In the genomic region with DNA sequence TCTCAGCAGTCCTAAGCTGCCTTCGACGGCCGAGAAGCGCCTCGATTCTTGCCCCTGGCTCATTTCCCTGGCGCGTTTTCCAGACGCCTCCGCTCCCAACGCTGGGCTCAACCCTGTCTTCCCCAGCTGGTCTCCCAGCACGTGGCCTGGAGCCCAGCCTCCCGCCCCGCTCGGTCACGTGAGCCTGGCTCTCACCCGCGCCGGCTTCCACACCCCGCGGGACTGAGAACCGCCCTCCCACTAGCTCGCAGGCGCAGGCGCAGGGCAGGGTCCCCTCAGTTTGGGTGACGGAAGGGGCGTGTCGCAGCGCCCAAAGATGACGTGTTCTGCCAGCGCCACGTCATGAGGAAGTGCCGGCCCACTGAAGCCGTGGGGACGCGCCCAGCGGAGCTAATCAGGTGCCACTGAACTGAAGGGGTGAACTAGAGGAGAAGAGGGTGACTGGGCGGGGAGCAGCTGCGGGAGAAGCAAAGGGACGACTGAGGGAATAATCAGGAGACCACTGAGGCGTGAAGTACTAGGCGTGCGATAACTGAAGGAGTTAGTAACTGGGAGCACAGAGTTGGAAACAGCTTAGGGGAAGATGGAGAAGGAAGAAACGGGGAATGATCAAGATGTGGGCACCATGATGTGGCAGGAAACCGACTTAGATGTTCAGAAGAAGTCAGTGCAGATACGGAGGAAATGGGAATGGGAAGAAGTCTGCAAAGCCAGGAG, we compare ENCODE assay signal across 1 cellular context.
TF ChIP-seq lines count a peak whose summit lies in the region.

A gene with protein sequence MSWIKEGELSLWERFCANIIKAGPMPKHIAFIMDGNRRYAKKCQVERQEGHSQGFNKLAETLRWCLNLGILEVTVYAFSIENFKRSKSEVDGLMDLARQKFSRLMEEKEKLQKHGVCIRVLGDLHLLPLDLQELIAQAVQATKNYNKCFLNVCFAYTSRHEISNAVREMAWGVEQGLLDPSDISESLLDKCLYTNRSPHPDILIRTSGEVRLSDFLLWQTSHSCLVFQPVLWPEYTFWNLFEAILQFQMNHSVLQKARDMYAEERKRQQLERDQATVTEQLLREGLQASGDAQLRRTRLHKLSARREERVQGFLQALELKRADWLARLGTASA (plus strand): TSS at position 343 of the 717 bp plus-strand sequence. CDS start 625 bp downstream, outside the sequence.

TF ChIP-seq in GM12878, 131 proteins besides CTCF, POLR2A, EP300 and RAD21 (continued from another document and continues in another):
- TF ChIP-seq, protein P1, sequence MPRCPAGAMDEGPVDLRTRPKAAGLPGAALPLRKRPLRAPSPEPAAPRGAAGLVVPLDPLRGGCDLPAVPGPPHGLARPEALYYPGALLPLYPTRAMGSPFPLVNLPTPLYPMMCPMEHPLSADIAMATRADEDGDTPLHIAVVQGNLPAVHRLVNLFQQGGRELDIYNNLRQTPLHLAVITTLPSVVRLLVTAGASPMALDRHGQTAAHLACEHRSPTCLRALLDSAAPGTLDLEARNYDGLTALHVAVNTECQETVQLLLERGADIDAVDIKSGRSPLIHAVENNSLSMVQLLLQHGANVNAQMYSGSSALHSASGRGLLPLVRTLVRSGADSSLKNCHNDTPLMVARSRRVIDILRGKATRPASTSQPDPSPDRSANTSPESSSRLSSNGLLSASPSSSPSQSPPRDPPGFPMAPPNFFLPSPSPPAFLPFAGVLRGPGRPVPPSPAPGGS (IDR thresholded peaks at IDR 0.05; ENCODE audit: borderline replicate concordance, insufficient read depth, low read depth, low read length, poor library complexity, severe bottlenecking), result no peak
- TF ChIP-seq, protein P2, sequence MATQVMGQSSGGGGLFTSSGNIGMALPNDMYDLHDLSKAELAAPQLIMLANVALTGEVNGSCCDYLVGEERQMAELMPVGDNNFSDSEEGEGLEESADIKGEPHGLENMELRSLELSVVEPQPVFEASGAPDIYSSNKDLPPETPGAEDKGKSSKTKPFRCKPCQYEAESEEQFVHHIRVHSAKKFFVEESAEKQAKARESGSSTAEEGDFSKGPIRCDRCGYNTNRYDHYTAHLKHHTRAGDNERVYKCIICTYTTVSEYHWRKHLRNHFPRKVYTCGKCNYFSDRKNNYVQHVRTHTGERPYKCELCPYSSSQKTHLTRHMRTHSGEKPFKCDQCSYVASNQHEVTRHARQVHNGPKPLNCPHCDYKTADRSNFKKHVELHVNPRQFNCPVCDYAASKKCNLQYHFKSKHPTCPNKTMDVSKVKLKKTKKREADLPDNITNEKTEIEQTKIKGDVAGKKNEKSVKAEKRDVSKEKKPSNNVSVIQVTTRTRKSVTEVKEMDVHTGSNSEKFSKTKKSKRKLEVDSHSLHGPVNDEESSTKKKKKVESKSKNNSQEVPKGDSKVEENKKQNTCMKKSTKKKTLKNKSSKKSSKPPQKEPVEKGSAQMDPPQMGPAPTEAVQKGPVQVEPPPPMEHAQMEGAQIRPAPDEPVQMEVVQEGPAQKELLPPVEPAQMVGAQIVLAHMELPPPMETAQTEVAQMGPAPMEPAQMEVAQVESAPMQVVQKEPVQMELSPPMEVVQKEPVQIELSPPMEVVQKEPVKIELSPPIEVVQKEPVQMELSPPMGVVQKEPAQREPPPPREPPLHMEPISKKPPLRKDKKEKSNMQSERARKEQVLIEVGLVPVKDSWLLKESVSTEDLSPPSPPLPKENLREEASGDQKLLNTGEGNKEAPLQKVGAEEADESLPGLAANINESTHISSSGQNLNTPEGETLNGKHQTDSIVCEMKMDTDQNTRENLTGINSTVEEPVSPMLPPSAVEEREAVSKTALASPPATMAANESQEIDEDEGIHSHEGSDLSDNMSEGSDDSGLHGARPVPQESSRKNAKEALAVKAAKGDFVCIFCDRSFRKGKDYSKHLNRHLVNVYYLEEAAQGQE (IDR thresholded peaks at IDR 0.05; ENCODE audit: low read depth, low read length), result 0 out of 2 replicates have a peak, but pooled peaks have one; percentile 3
- TF ChIP-seq MTA3 (IDR thresholded peaks at IDR 0.05; ENCODE audit: borderline replicate concordance, low read length), result no peak
- peak; percentile 74 for TF ChIP-seq TCF12 (IDR thresholded peaks at IDR 0.05; ENCODE audit: low read depth, low read length)
- no peak for TF ChIP-seq CHD1 (IDR thresholded peaks at IDR 0.05; ENCODE audit: low read depth, low read length)
- TF ChIP-seq RAD51 (IDR thresholded peaks at IDR 0.05), result peak; percentile 99
- TF ChIP-seq GATAD2B (conservative IDR thresholded peaks at IDR 0.05; ENCODE audit: low read depth), result peak; percentile 65
- no peak for TF ChIP-seq IRF5 (IDR thresholded peaks at IDR 0.05; ENCODE audit: borderline replicate concordance)
- peak; percentile 39; the same call in 1 of the 2 replicates for TF ChIP-seq CBFB (IDR thresholded peaks at IDR 0.05; ENCODE audit: low read depth)
- TF ChIP-seq MYB (IDR thresholded peaks at IDR 0.05; ENCODE audit: borderline replicate concordance, low read depth, low read length), result no peak
- 0 out of 2 replicates have a peak, but pooled peaks have one; percentile 28 for TF ChIP-seq PAX5 (IDR thresholded peaks at IDR 0.05; ENCODE audit: borderline replicate concordance, low read depth, low read length)
- no peak for TF ChIP-seq ASH2L (IDR thresholded peaks at IDR 0.05; ENCODE audit: borderline replicate concordance, low read depth)
- peak; percentile 41 to 57; a peak in 3 of 4 replicates for TF ChIP-seq IKZF2 (IDR thresholded peaks at IDR 0.05)
- no peak for TF ChIP-seq BCL11A (IDR thresholded peaks at IDR 0.05; ENCODE audit: low read depth, low read length)
- peak; percentile 99 for TF ChIP-seq HDGF (IDR thresholded peaks at IDR 0.05)
- TF ChIP-seq, protein P3, sequence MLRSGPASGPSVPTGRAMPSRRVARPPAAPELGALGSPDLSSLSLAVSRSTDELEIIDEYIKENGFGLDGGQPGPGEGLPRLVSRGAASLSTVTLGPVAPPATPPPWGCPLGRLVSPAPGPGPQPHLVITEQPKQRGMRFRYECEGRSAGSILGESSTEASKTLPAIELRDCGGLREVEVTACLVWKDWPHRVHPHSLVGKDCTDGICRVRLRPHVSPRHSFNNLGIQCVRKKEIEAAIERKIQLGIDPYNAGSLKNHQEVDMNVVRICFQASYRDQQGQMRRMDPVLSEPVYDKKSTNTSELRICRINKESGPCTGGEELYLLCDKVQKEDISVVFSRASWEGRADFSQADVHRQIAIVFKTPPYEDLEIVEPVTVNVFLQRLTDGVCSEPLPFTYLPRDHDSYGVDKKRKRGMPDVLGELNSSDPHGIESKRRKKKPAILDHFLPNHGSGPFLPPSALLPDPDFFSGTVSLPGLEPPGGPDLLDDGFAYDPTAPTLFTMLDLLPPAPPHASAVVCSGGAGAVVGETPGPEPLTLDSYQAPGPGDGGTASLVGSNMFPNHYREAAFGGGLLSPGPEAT (IDR thresholded peaks at IDR 0.05; ENCODE audit: low read depth), result peak; percentile 90
- TF ChIP-seq, protein P4, sequence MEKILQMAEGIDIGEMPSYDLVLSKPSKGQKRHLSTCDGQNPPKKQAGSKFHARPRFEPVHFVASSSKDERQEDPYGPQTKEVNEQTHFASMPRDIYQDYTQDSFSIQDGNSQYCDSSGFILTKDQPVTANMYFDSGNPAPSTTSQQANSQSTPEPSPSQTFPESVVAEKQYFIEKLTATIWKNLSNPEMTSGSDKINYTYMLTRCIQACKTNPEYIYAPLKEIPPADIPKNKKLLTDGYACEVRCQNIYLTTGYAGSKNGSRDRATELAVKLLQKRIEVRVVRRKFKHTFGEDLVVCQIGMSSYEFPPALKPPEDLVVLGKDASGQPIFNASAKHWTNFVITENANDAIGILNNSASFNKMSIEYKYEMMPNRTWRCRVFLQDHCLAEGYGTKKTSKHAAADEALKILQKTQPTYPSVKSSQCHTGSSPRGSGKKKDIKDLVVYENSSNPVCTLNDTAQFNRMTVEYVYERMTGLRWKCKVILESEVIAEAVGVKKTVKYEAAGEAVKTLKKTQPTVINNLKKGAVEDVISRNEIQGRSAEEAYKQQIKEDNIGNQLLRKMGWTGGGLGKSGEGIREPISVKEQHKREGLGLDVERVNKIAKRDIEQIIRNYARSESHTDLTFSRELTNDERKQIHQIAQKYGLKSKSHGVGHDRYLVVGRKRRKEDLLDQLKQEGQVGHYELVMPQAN (conservative IDR thresholded peaks at IDR 0.05), result peak; percentile 94
- TF ChIP-seq SREBF2 (IDR thresholded peaks at IDR 0.05; ENCODE audit: low read length), result no peak
- TF ChIP-seq YY1 (IDR thresholded peaks at IDR 0.05; ENCODE audit: low read depth, low read length), result 0 out of 2 replicates have a peak, but pooled peaks have one; percentile 37
- peak; percentile 91 for TF ChIP-seq RELA (IDR thresholded peaks at IDR 0.05; ENCODE audit: borderline replicate concordance, partially characterized antibody)
- TF ChIP-seq CEBPB (IDR thresholded peaks at IDR 0.05; ENCODE audit: borderline replicate concordance in 1 of 2, low read depth in 2 of 2, low read length in 2 of 2), result no peak
- no peak for TF ChIP-seq SREBF1 (IDR thresholded peaks at IDR 0.05; ENCODE audit: low read length)
- no peak for TF ChIP-seq CBX3 (IDR thresholded peaks at IDR 0.05; ENCODE audit: borderline replicate concordance, low read depth)
- TF ChIP-seq BHLHE40 (IDR thresholded peaks at IDR 0.05; ENCODE audit: borderline replicate concordance in 1 of 2, low read depth in 2 of 2, low read length in 1 of 2), result peak; percentile 96 to 99
- no peak for TF ChIP-seq SUZ12 (IDR thresholded peaks at IDR 0.05; ENCODE audit: unreplicated experiment)
- TF ChIP-seq, protein P5, sequence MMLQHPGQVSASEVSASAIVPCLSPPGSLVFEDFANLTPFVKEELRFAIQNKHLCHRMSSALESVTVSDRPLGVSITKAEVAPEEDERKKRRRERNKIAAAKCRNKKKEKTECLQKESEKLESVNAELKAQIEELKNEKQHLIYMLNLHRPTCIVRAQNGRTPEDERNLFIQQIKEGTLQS (IDR thresholded peaks at IDR 0.05; ENCODE audit: borderline replicate concordance, extremely low read depth, low read depth, low read length), result peak; percentile 94
- TF ChIP-seq CHD2 (IDR thresholded peaks at IDR 0.05; ENCODE audit: borderline replicate concordance, low read depth, low read length), result peak; percentile 92
- TF ChIP-seq ATF7 (IDR thresholded peaks at IDR 0.05; ENCODE audit: low read depth), result peak; percentile 92
- TF ChIP-seq, protein P6, sequence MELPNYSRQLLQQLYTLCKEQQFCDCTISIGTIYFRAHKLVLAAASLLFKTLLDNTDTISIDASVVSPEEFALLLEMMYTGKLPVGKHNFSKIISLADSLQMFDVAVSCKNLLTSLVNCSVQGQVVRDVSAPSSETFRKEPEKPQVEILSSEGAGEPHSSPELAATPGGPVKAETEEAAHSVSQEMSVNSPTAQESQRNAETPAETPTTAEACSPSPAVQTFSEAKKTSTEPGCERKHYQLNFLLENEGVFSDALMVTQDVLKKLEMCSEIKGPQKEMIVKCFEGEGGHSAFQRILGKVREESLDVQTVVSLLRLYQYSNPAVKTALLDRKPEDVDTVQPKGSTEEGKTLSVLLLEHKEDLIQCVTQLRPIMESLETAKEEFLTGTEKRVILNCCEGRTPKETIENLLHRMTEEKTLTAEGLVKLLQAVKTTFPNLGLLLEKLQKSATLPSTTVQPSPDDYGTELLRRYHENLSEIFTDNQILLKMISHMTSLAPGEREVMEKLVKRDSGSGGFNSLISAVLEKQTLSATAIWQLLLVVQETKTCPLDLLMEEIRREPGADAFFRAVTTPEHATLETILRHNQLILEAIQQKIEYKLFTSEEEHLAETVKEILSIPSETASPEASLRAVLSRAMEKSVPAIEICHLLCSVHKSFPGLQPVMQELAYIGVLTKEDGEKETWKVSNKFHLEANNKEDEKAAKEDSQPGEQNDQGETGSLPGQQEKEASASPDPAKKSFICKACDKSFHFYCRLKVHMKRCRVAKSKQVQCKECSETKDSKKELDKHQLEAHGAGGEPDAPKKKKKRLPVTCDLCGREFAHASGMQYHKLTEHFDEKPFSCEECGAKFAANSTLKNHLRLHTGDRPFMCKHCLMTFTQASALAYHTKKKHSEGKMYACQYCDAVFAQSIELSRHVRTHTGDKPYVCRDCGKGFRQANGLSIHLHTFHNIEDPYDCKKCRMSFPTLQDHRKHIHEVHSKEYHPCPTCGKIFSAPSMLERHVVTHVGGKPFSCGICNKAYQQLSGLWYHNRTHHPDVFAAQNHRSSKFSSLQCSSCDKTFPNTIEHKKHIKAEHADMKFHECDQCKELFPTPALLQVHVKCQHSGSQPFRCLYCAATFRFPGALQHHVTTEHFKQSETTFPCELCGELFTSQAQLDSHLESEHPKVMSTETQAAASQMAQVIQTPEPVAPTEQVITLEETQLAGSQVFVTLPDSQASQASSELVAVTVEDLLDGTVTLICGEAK (IDR thresholded peaks at IDR 0.05; ENCODE audit: borderline replicate concordance), result peak; percentile 47; the same call in 1 of the 2 replicates
- no peak for TF ChIP-seq HDAC6 (IDR thresholded peaks at IDR 0.05; ENCODE audit: unreplicated experiment)
- peak; percentile 73 for TF ChIP-seq LARP7 (IDR thresholded peaks at IDR 0.05)
- TF ChIP-seq EZH2 (IDR thresholded peaks at IDR 0.05; ENCODE audit: borderline replicate concordance, control insufficient read depth, low read depth, low read length), result no peak
- TF ChIP-seq ZBTB11 (CRISPR knock-in tag; IDR thresholded peaks at IDR 0.05), result 0 out of 2 replicates have a peak, but pooled peaks have one; percentile 44
- TF ChIP-seq MXI1 (IDR thresholded peaks at IDR 0.05; ENCODE audit: low read depth, low read length), result peak; percentile 98
- no peak for TF ChIP-seq RCOR1 (conservative IDR thresholded peaks at IDR 0.05; ENCODE audit: low read depth, low read length)
- TF ChIP-seq ESRRA (IDR thresholded peaks at IDR 0.05; ENCODE audit: low read length), result no peak
